In the genomic region with DNA sequence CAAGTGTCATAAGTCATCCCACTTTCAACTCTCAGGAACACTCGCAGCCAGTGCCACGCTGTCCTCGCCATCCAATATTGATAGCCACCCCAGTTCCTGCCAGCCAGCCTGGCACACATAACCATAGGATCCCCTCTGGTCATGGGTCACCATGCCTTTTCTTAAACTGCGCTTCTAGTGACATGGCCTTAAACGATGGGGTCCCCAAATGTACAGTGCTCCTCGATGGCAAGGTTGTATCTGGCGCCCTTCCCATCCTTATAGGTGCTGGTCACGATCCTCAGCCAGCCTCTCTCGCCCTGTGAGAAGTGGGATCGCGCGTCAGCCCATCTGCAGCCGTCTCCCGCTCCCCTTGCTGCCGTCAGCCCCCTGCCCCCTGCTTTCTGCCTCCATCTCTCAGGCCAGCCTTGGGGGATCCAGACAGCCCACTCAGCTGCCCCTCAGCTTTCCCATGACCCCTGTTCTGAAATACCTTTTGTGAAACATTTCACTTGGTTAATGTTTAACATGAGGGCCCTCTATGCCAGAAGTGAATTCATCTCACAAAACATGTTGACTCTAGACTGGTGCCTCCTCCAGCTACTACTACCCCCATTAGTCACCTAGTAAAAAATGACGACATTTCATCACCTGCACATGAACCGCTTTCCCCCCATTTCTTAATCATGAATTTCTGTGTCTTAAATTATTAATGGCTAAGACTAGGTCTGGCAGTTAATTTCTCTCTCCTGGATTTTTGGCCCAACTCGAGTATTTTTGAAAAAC, we compare ENCODE assay signal across 1 cellular context.
TF ChIP-seq lines count a peak whose summit lies in the region.

No MANE protein-coding gene starts in this region.

TF ChIP-seq in IMR-90, 13 proteins besides CTCF, POLR2A, EP300 and RAD21:
- TF ChIP-seq NFE2L2 (IDR thresholded peaks at IDR 0.05; ENCODE audit: low read depth, low read length) (no peak), RFX5 (IDR thresholded peaks at IDR 0.05; ENCODE audit: low read depth, low read length) (no peak), SMC3 (IDR thresholded peaks at IDR 0.05; ENCODE audit: low read depth, low read length) (no peak), RCOR1 (IDR thresholded peaks at IDR 0.05; ENCODE audit: insufficient replicate concordance, low read length) (no peak), CHD1 (IDR thresholded peaks at IDR 0.05; ENCODE audit: low read depth, low read length) (no peak), ELK1 (IDR thresholded peaks at IDR 0.05; ENCODE audit: borderline replicate concordance, low read depth, low read length) (no peak), MAZ (IDR thresholded peaks at IDR 0.05; ENCODE audit: borderline replicate concordance, low read depth, low read length) (no peak), USF2 (IDR thresholded peaks at IDR 0.05; ENCODE audit: low read depth, low read length) (no peak), BHLHE40 (IDR thresholded peaks at IDR 0.05; ENCODE audit: low read depth, low read length) (no peak), FOS (IDR thresholded peaks at IDR 0.05; ENCODE audit: low read depth, low read length) (no peak)
